11 cellular contexts compared by ENCODE assay signal in the genomic region with DNA sequence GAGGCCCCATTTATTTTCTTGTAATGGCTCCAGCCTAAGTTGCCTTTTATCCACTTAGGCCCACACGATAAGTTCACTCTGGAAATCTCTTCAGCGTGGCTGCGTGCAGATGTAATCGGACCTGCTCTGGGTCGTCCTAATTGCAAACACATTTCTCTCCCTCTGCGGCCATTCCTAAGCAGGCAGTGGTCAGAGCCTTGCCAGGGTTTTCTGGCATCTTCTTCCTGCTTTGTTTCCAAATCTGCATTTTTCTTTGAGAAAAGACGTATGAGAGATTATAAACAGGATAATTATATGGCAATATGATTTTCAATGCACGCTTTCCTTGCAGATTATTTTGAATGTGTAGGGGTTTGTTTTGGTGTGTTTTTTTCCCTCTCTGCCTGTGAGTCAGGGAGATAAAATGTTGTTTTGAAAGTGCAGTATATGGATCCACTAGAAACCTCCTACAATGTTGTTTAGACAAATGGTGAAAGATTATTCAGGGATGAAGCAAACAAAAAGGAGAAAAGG.
DNase-seq lines count a peak whose midpoint lies in the region; ATAC-seq and TF ChIP-seq lines count a peak whose summit lies in the region.
"Had no signal": no experiment of that assay in that cellular context is flagged by ENCODE, and none has a peak within 500 bp of the region (broad histone marks: within the 10 kb centered on the region; RNA-seq: fewer than 3 reads in every experiment).

No MANE protein-coding gene starts in this region.

- H3K4me2 ChIP-seq in GM23248 (ENCODE audit: unreplicated experiment), result peak overlapping the region; percentile 71
- H3K4me2 ChIP-seq in skeletal muscle satellite cell (ENCODE audit: low read length), result peak overlapping the region; percentile 73

- H3K9me2 ChIP-seq in GM23248 (ENCODE audit: insufficient read depth), result no peaks in the 10 kb centered on the region

- peak overlapping the region in 3 of 5 experiments; percentile 75 to 83 (median 78) for H3K27ac Mint-ChIP-seq in brain
- H3K27ac Mint-ChIP-seq: endodermal cell had no signal

- H3K27me3 Mint-ChIP-seq in brain, result peaks cover 7% of the 10 kb centered on the region

- no peak for ATAC-seq in GM21360 (IDR thresholded peaks at IDR 0.05; ENCODE audit: unreplicated experiment)

- no peaks in the 10 kb centered on the region for H3K36me3 ChIP-seq in GM23248 (ENCODE audit: low read depth)
- no peaks in the 10 kb centered on the region for H3K36me3 ChIP-seq in skeletal muscle satellite cell (ENCODE audit: insufficient read depth, low read length)
- H3K36me3 ChIP-seq: upper lobe of left lung had no signal

- in situ Hi-C loops in GM23248 (cut with MboI), result no loop called here

- WGBS in GM23248 (ENCODE audit: low coverage in 1 of 2, low lambda C conversion rate in 2 of 2, missing lambda C conversion rate in 2 of 2), 2 experiments, result 1 to 2% methylated on average over 8 of the region's 8 CpGs

- peaks cover 0 to under 1% (median 0%) of the 10 kb centered on the region in 5 experiments for H3K9me3 Mint-ChIP-seq in brain
- H3K9me3 Mint-ChIP-seq: endodermal cell had no signal

- H3K4me1 ChIP-seq in GM23248 (ENCODE audit: insufficient read depth) (peaks cover 62% of the 10 kb centered on the region), skeletal muscle satellite cell (ENCODE audit: control insufficient read depth, insufficient read depth, low read length) (peaks cover 19% of the 10 kb centered on the region)
- H3K4me1 ChIP-seq: upper lobe of left lung had no signal

- peak; percentile 96 for DNase-seq in GM23248
- peak; percentile 95 for DNase-seq in iris pigment epithelial cell (ENCODE audit: low read depth)
- DNase-seq in activated gamma-delta T cell treated with Interleukin-2 at 50 U/mL for 16 hours, result no peak
- DNase-seq in SW480 (ENCODE audit: low spot score), result no peak
- DNase-seq in stimulated activated naive CD4-positive, alpha-beta T cell (lab: John Stamatoyannopoulos, UW), result no peak
- DNase-seq: endodermal cell; stimulated activated CD4-positive, alpha-beta T cell treated with anti-CD3 and anti-CD28 coated beads, Interleukin-2, amount 100 ng/mL, for 48 hours; upper lobe of left lung had no signal

- H3K4me1 Mint-ChIP-seq in brain, result peaks cover 21% of the 10 kb centered on the region

- H3K27ac ChIP-seq in GM23248, result peak overlapping the region; percentile 94
- H3K27ac ChIP-seq: upper lobe of left lung had no signal

- H3K79me2 ChIP-seq in GM23248 (ENCODE audit: insufficient read depth), result no peaks in the 10 kb centered on the region

- H3K4me3 ChIP-seq in GM23248, result peak overlapping the region; percentile 59
- H3K4me3 ChIP-seq in skeletal muscle satellite cell (ENCODE audit: low read length), result peak overlapping the region; percentile 37
- H3K4me3 ChIP-seq: upper lobe of left lung had no signal

- no peaks in the 10 kb centered on the region for H3K9me3 ChIP-seq in GM23248 (ENCODE audit: low read depth)
- no peaks in the 10 kb centered on the region for H3K9me3 ChIP-seq in skeletal muscle satellite cell (replicated peaks; ENCODE audit: low read length)
- H3K9me3 ChIP-seq: upper lobe of left lung had no signal

- peak overlapping the region; percentile 68 for H2AFZ ChIP-seq in GM23248

- H3K9ac ChIP-seq in GM23248 (peak overlapping the region; percentile 79), skeletal muscle satellite cell (ENCODE audit: low read depth, low read length) (peak overlapping the region; percentile 45)

- TF ChIP-seq CTCF in brain (conservative IDR thresholded peaks at IDR 0.05), result no peak

- H3K4me3 Mint-ChIP-seq in brain, result peak overlapping the region in 3 of 5 experiments; percentile 2 to 12 (median 7)
- H3K4me3 Mint-ChIP-seq: endodermal cell had no signal

- no peaks in the 10 kb centered on the region for H3K27me3 ChIP-seq in GM23248 (replicated peaks; ENCODE audit: insufficient read depth)
- no peaks in the 10 kb centered on the region for H3K27me3 ChIP-seq in skeletal muscle satellite cell (ENCODE audit: control insufficient read depth, insufficient read depth, low read length)
- H3K27me3 ChIP-seq: upper lobe of left lung had no signal

- no peaks in the 10 kb centered on the region for H4K20me1 ChIP-seq in GM23248 (ENCODE audit: insufficient read depth)

- H3K36me3 Mint-ChIP-seq in brain, result no peaks in the 10 kb centered on the region

- H3F3A ChIP-seq in GM23248 (ENCODE audit: insufficient read depth), result peaks cover 48% of the 10 kb centered on the region

Comparison
In these comparisons a context has a peak if more than half of its experiments do, and no peak if none do; other contexts are left out.
1. DNase-seq: peak in GM23248 (single experiment) and iris pigment epithelial cell (single experiment); none in activated gamma-delta T cell treated with Interleukin-2 at 50 U/mL for 16 hours (single experiment), SW480 (single experiment) and stimulated activated naive CD4-positive, alpha-beta T cell (0 of 6).